ENCODE assay signal across 16 cellular contexts in the genomic region with DNA sequence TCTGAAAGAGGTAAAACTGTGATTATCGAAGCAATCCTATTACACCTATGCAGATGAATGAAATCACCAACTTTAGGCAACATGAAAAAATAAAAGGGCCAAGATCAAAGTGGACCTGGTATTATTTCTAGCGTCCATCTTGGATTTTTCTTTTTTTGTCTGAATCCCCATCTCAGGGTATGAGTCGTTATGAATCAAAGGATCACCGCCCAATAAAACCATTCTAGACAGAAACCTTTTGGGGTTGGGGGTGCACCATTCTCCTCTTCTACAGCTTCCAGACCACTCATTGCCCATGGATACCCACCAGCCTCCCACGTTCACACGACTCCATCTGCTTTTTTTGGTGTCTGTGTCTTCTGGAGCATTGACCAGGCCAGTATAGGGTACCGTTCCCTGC. TPM values are rescaled to one million over a fixed set of nuclear protein-coding genes. Genes with fewer than 3 reads are reported as not detected.
DNase-seq lines count a peak whose midpoint lies in the region; ATAC-seq and TF ChIP-seq lines count a peak whose summit lies in the region.
"Had no signal": no experiment of that assay in that cellular context is flagged by ENCODE, and none has a peak within 500 bp of the region (broad histone marks: within the 10 kb centered on the region; RNA-seq: fewer than 3 reads in every experiment).

No MANE protein-coding gene starts in this region.

- H3K36me3 ChIP-seq in heart right ventricle (peaks cover 0 to 3% (median 0%) of the 10 kb centered on the region in 9 donors), trophoblast cell (ENCODE audit: control insufficient read depth in 1 of 2, insufficient read depth in 2 of 2, low read length in 2 of 2) (peaks cover 4 to 5% of the 10 kb centered on the region in 2 experiments), aorta (ENCODE audit: control insufficient read depth in 1 of 2, insufficient read depth in 2 of 2, low read length in 1 of 2) (no peaks in the 10 kb centered on the region)
- H3K36me3 ChIP-seq: colonic mucosa had no signal

- H3K9me3 ChIP-seq in heart right ventricle, result no peaks in the 10 kb centered on the region
- H3K9me3 ChIP-seq in trophoblast cell (ENCODE audit: insufficient read depth, low read depth, low read length), result peaks cover 2% of the 10 kb centered on the region
- no peaks in the 10 kb centered on the region for H3K9me3 ChIP-seq in aorta (ENCODE audit: control insufficient read depth, low read length)
- H3K9me3 ChIP-seq: colonic mucosa had no signal

- H3K79me2 ChIP-seq in trophoblast cell (ENCODE audit: control insufficient read depth, insufficient read depth, low read length, poor library complexity), result peaks cover 1% of the 10 kb centered on the region

- no peak overlapping the region for H2AFZ ChIP-seq in trophoblast cell (ENCODE audit: insufficient read depth, low read length, poor library complexity)

- H3K4me2 ChIP-seq in trophoblast cell (ENCODE audit: low read length), result no peak overlapping the region

- H3K18ac ChIP-seq in trophoblast cell (ENCODE audit: low read length), result no peak overlapping the region

- intact Hi-C loops in heart right ventricle (cut with DNase I), result loop anchor here in 7 of 10 donors (2.0 to 10.0 kb wide), 7 partner anchors 37 to 174 kb away; no protein-coding TSS in a partner anchor
- intact Hi-C loops in Right ventricle myocardium superior (cut with DNase I), result loop anchor here (10.0 kb wide), 1 partner anchor 114 kb away; no protein-coding TSS in a partner anchor
- intact Hi-C loops in aorta (cut with DNase I), result loop anchor here (5.0 kb wide), 2 partner anchors 42 to 167 kb away; no protein-coding TSS in a partner anchor

- no peak overlapping the region for H4K91ac ChIP-seq in trophoblast cell (ENCODE audit: low read depth, low read length)

- no peak overlapping the region for H3K4me3 ChIP-seq in heart right ventricle
- no peak overlapping the region for H3K4me3 ChIP-seq in coronary artery
- no peak overlapping the region for H3K4me3 ChIP-seq in trophoblast cell (ENCODE audit: low read depth, low read length)
- H3K4me3 ChIP-seq in aorta (ENCODE audit: low read length in 2 of 2), result no peak overlapping the region
- H3K4me3 ChIP-seq: colonic mucosa had no signal

- H3K23ac ChIP-seq in trophoblast cell (ENCODE audit: low read length), result no peak overlapping the region

- no peak overlapping the region for H3K4ac ChIP-seq in trophoblast cell (ENCODE audit: low read depth, low read length)

- peak overlapping the region; percentile 22 for H2BK12ac ChIP-seq in trophoblast cell (ENCODE audit: low read length)

- WGBS in heart right ventricle, 2 donors, result 96 to 98% methylated on average over 7 of the region's 7 CpGs
- no CpG with 5 or more reads among the region's 7 CpGs for WGBS in trophoblast cell (ENCODE audit: extremely low coverage, insufficient coverage, insufficient read length)
- WGBS in aorta, 2 donors, result 74 to 82% methylated on average over 7 of the region's 7 CpGs

- peak overlapping the region; percentile 52 for H4K8ac ChIP-seq in trophoblast cell (ENCODE audit: low read depth, low read length)

- TF ChIP-seq CTCF in heart right ventricle (IDR thresholded peaks at IDR 0.05) (no peak), coronary artery (IDR thresholded peaks at IDR 0.05) (no peak)

- no peak overlapping the region for H2BK120ac ChIP-seq in trophoblast cell (ENCODE audit: insufficient read depth, low read length, poor library complexity)

- ATAC-seq in heart right ventricle, result peak in 1 of 8 donors; percentile 29
- ATAC-seq in Right ventricle myocardium superior (ENCODE audit: poor library complexity), result no peak
- ATAC-seq in aorta (ENCODE audit: low FRiP score), result no peak
- ATAC-seq: activated CD8-positive, alpha-beta T cell treated with anti-CD3 and anti-CD28 coated beads, Interleukin-2, amount 10 ng/mL, durations not matched to agents 7 days and 5 days; activated T-helper 17 cell treated with anti-CD3 and anti-CD28 coated beads, Interleukin-2, amount 50 U/mL, for 72 hours had no signal

- H3K27ac ChIP-seq in heart right ventricle (peak overlapping the region in 8 of 10 donors; percentile 30 to 77 (median 56)), coronary artery (peak overlapping the region; percentile 81 to 94), trophoblast cell (ENCODE audit: low read depth, low read length) (peak overlapping the region; percentile 38), aorta (ENCODE audit: low read depth in 1 of 2, low read length in 2 of 2) (peak overlapping the region; percentile 88 to 93), substantia nigra (ENCODE audit: low read depth, low read length, poor library complexity, severe bottlenecking) (no peak overlapping the region)
- H3K27ac ChIP-seq: colonic mucosa had no signal

- H3K9ac ChIP-seq in trophoblast cell (ENCODE audit: low read length), result no peak overlapping the region

- H4K12ac ChIP-seq in trophoblast cell (ENCODE audit: low read depth, low read length), result no peak overlapping the region

- H3K4me1 ChIP-seq in heart right ventricle, result peaks cover 0 to 76% (median 36%) of the 10 kb centered on the region in 9 donors
- H3K4me1 ChIP-seq in trophoblast cell (ENCODE audit: control insufficient read depth in 1 of 2, insufficient read depth in 2 of 2, low read length in 2 of 2), result peaks cover 11 to 13% of the 10 kb centered on the region in 2 experiments
- peaks cover 9 to 31% of the 10 kb centered on the region in 2 donors for H3K4me1 ChIP-seq in aorta (ENCODE audit: control insufficient read depth in 1 of 2, insufficient read depth in 2 of 2, low read length in 2 of 2)
- H3K4me1 ChIP-seq: colonic mucosa had no signal

- peaks cover 7% of the 10 kb centered on the region for H3K79me1 ChIP-seq in trophoblast cell (ENCODE audit: low read length)

- no peak overlapping the region for H3K14ac ChIP-seq in trophoblast cell (ENCODE audit: low read length)

- no peak overlapping the region for H2BK5ac ChIP-seq in trophoblast cell (ENCODE audit: low read depth, low read length, poor library complexity)

- no peak for DNase-seq in heart right ventricle
- DNase-seq in Right ventricle myocardium superior, result no peak
- DNase-seq in coronary artery (ENCODE audit: low spot score), result no peak
- DNase-seq in trophoblast cell, result no peak
- DNase-seq in aorta, result no peak
- DNase-seq in substantia nigra (lab: John Stamatoyannopoulos, UW), result no peak
- DNase-seq in stimulated activated CD4-positive, alpha-beta T cell treated with anti-CD3 and anti-CD28 coated beads, Interleukin-12 subunit alpha, Interleukin-12 subunit beta, amount 100 ng/mL, for 4 hours, result no peak
- no peak for DNase-seq in T-helper 9 cell
- DNase-seq: ACHN; activated CD8-positive, alpha-beta T cell treated with anti-CD3 and anti-CD28 coated beads, Interleukin-2, amount 10 ng/mL, durations not matched to agents 7 days and 5 days; CD4-positive, alpha-beta memory T cell; colonic mucosa; GOT3; hippocampal formation; NCI-H446 treated with DMSO at 0.1 percent for 48 hours had no signal

- peak overlapping the region; percentile 66 for H2AK5ac ChIP-seq in trophoblast cell (ENCODE audit: low read length)

- H3K27me3 ChIP-seq in heart right ventricle, result peaks cover 0 to 9% (median 0%) of the 10 kb centered on the region in 7 donors
- H3K27me3 ChIP-seq in trophoblast cell (ENCODE audit: insufficient read depth, low read length), result no peaks in the 10 kb centered on the region
- H3K27me3 ChIP-seq in aorta (ENCODE audit: control insufficient read depth in 1 of 2, insufficient read depth in 2 of 2, low read length in 1 of 2), result no peaks in the 10 kb centered on the region
- H3K27me3 ChIP-seq: colonic mucosa had no signal

RNA-seq across cellular contexts. Expression of gene MAP1B, which starts 33.4 kb away (rescaled TPM):
- total RNA-seq in heart right ventricle, result 100 to 1,000 TPM in 5 of 10 donors, 10 to 100 TPM in 5; 61.2 to 154 (median 104) TPM
- 10 to 100 TPM; 13.1 to 36.9 TPM for polyA plus RNA-seq in heart right ventricle
- 49.7 TPM for total RNA-seq in Right ventricle myocardium superior
- 18.6 and 19.9 TPM in 2 replicates for polyA plus RNA-seq in trophoblast cell (2013)
- 100 to 1,000 TPM; 382 to 754 TPM for total RNA-seq in aorta
- 10 to 100 TPM; 27.2 to 66.5 TPM for polyA plus RNA-seq in aorta
- total RNA-seq: CD4-positive, alpha-beta memory T cell had no signal
